ENCODE assay signal across 8 cellular contexts in the genomic region with DNA sequence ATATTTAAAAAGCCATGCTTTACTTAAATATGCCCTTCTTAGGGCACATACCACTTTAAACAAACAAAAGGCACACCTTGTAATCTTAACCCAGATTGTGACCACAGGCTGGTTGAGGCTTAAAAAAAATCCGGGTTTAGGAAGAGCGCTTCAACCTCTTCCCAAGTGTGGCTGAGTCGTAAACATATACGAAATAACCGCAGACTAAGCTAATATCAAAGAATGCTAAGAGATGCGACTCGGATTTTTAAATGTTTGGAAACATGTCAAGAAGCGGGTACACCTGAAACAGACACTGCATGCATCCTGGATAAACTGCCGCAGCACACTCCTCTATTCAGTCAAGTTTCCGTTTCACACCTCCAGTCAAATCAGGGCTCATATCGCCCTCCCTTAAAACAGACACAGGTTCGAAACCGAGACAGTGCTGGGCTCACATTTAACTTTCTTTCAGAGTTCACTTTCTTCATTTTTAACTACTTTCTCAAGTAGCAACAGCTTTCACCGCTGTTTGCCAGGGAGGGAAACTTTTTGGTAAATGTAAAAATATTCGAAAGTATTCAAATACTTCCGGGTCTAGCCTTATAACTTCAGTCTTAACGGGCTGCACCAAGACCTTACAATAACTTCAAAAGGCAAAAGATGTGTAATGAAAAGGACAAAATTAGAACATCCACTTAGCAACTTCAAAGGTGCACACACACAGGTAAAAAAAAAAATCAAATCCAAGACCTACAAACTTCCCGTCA. TPM values are rescaled to one million over a fixed set of nuclear protein-coding genes. Genes with fewer than 3 reads are reported as not detected.
DNase-seq lines count a peak whose midpoint lies in the region; ATAC-seq and TF ChIP-seq lines count a peak whose summit lies in the region.

No MANE protein-coding gene starts in this region.

- H3K4me3 ChIP-seq in HUES48 (ENCODE audit: low read depth, low read length) (peak overlapping the region; percentile 91), WI38 (ENCODE audit: low read depth, low read length) (peak overlapping the region; percentile 91), esophagus (ENCODE audit: low read depth in 1 of 2, low read length in 2 of 2) (peak overlapping the region; percentile 80 to 94), parathyroid adenoma (ENCODE audit: low read depth, low read length) (peak overlapping the region; percentile 59)

- H3K27ac ChIP-seq in HUES48 (ENCODE audit: low read depth, low read length), result peak overlapping the region; percentile 97
- peak overlapping the region; percentile 43 to 93 for H3K27ac ChIP-seq in esophagus (ENCODE audit: low read depth in 2 of 2, low read length in 1 of 2)
- H3K27ac ChIP-seq in parathyroid adenoma, result no peak overlapping the region

- POLR2A ChIA-PET in GM10248 (lab: Yijun Ruan, JAX), result no interaction called here

- DNase-seq in GM10248 (ENCODE audit: extremely low spot score) (peak; percentile 73), sciatic nerve (ENCODE audit: low spot score) (no peak), epidermal melanocyte (ENCODE audit: insufficient read length, low spot score) (no peak)

- H3K27me3 ChIP-seq in HUES48 (ENCODE audit: control insufficient read depth, insufficient read depth, low read length) (no peaks in the 10 kb centered on the region), esophagus (ENCODE audit: control insufficient read depth in 1 of 2, insufficient read depth in 2 of 2, low read length in 2 of 2) (no peaks in the 10 kb centered on the region), parathyroid adenoma (ENCODE audit: control insufficient read depth, insufficient read depth, low read length) (no peaks in the 10 kb centered on the region)

- TF ChIP-seq CTCF in GM10248 (IDR thresholded peaks at IDR 0.05; ENCODE audit: control extremely low read depth, extremely low read depth, low read depth, missing control alignments), result no peak
- no peak for TF ChIP-seq CTCF in WI38 (IDR thresholded peaks at IDR 0.05; ENCODE audit: low read depth, low read length)
- TF ChIP-seq CTCF in parathyroid adenoma (IDR thresholded peaks at IDR 0.05), result no peak

- peaks cover 36% of the 10 kb centered on the region for H3K79me2 ChIP-seq in parathyroid adenoma

- peak overlapping the region; percentile 97 for H2AFZ ChIP-seq in parathyroid adenoma

- H3K4me2 ChIP-seq in parathyroid adenoma (ENCODE audit: low read length), result peak overlapping the region; percentile 80

- intact Hi-C loops in sciatic nerve (cut with DNase I), result no loop called here

- H3K9ac ChIP-seq in HUES48 (ENCODE audit: low read depth, low read length) (peak overlapping the region; percentile 99), parathyroid adenoma (no peak overlapping the region)

- 3% methylated on average over 18 of the region's 18 CpGs for WGBS in esophagus, 2 donors

- peak; percentile 53 for ATAC-seq in GM21423 (IDR thresholded peaks at IDR 0.05; ENCODE audit: unreplicated experiment)
- no peak for ATAC-seq in sciatic nerve

- H3K4me1 ChIP-seq in HUES48 (ENCODE audit: control insufficient read depth, insufficient read depth, low read length), result peaks cover 19% of the 10 kb centered on the region
- peaks cover 2 to 7% of the 10 kb centered on the region in 2 donors for H3K4me1 ChIP-seq in esophagus (ENCODE audit: control insufficient read depth in 2 of 2, insufficient read depth in 2 of 2, low read length in 1 of 2)
- H3K4me1 ChIP-seq in parathyroid adenoma, result peaks cover 7% of the 10 kb centered on the region

- peaks cover 35% of the 10 kb centered on the region for H3K36me3 ChIP-seq in HUES48 (ENCODE audit: control insufficient read depth, insufficient read depth, low read length)
- no peaks in the 10 kb centered on the region for H3K36me3 ChIP-seq in esophagus (ENCODE audit: control insufficient read depth in 2 of 2, insufficient read depth in 2 of 2, low read length in 1 of 2)
- H3K36me3 ChIP-seq in parathyroid adenoma (ENCODE audit: control insufficient read depth, insufficient read depth, low read length), result no peaks in the 10 kb centered on the region

- CTCF ChIA-PET in GM10248 (lab: Yijun Ruan, JAX), result no interaction called here

- no peaks in the 10 kb centered on the region for H3K9me3 ChIP-seq in HUES48 (ENCODE audit: control insufficient read depth, insufficient read depth, low read length)
- no peaks in the 10 kb centered on the region for H3K9me3 ChIP-seq in esophagus (ENCODE audit: control insufficient read depth in 2 of 2, insufficient read depth in 1 of 2, low read depth in 1 of 2, low read length in 1 of 2)
- no peaks in the 10 kb centered on the region for H3K9me3 ChIP-seq in parathyroid adenoma (ENCODE audit: control insufficient read depth, low read length)

RNA-seq across cellular contexts. Expression of gene DEK, which starts 1.3 kb away (rescaled TPM):
- polyA plus RNA-seq in esophagus, result 10 to 100 TPM; 27.0 to 43.1 TPM
- total RNA-seq in sciatic nerve, result 85.3 TPM
